Comparison of ENCODE assay signal across 1 cellular context in the genomic region with DNA sequence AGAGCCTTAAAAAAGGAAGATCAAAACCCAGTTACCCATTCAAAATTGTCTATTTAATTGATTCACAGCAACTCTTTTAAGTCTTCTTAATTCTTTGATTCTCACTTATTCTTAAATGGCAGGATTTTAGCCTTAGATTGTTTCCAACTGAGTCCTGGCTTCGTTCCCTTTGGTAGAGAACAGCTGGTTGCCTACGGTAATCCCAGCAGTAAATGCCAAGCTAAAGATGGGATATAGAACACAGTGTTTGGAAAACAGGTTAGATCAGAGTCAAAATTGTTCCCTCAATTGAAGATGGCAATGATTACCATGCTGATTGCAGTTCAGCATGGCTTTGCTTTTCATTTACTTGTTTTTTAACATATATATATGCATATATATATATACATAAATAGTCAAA.
TF ChIP-seq lines count a peak whose summit lies in the region.

No MANE protein-coding gene starts in this region.

TF ChIP-seq in WTC11, 78 proteins besides CTCF, POLR2A, EP300 and RAD21 (continued from another document):
- no peak for TF ChIP-seq ETV6 (CRISPR knock-in tag; IDR thresholded peaks at IDR 0.05)
- TF ChIP-seq HMGA2 (CRISPR knock-in tag; IDR thresholded peaks at IDR 0.05): no peak
- TF ChIP-seq, protein P1, sequence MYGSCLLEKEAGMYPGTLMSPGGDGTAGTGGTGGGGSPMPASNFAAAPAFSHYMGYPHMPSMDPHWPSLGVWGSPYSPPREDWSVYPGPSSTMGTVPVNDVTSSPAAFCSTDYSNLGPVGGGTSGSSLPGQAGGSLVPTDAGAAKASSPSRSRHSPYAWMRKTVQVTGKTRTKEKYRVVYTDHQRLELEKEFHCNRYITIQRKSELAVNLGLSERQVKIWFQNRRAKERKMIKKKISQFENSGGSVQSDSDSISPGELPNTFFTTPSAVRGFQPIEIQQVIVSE (CRISPR knock-in tag; IDR thresholded peaks at IDR 0.05; ENCODE audit: borderline replicate concordance): no peak
- no peak for TF ChIP-seq ESRRA (CRISPR knock-in tag; IDR thresholded peaks at IDR 0.05; ENCODE audit: borderline replicate concordance)
- TF ChIP-seq, protein P2, sequence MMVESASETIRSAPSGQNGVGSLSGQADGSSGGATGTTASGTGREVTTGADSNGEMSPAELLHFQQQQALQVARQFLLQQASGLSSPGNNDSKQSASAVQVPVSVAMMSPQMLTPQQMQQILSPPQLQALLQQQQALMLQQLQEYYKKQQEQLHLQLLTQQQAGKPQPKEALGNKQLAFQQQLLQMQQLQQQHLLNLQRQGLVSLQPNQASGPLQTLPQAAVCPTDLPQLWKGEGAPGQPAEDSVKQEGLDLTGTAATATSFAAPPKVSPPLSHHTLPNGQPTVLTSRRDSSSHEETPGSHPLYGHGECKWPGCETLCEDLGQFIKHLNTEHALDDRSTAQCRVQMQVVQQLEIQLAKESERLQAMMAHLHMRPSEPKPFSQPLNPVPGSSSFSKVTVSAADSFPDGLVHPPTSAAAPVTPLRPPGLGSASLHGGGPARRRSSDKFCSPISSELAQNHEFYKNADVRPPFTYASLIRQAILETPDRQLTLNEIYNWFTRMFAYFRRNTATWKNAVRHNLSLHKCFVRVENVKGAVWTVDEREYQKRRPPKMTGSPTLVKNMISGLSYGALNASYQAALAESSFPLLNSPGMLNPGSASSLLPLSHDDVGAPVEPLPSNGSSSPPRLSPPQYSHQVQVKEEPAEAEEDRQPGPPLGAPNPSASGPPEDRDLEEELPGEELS (CRISPR knock-in tag; IDR thresholded peaks at IDR 0.05): no peak
- TF ChIP-seq MXD4 (CRISPR knock-in tag; IDR thresholded peaks at IDR 0.05; ENCODE audit: borderline replicate concordance): no peak
- TF ChIP-seq ZNF138 (CRISPR knock-in tag; conservative IDR thresholded peaks at IDR 0.05): no peak
- TF ChIP-seq, protein P3, sequence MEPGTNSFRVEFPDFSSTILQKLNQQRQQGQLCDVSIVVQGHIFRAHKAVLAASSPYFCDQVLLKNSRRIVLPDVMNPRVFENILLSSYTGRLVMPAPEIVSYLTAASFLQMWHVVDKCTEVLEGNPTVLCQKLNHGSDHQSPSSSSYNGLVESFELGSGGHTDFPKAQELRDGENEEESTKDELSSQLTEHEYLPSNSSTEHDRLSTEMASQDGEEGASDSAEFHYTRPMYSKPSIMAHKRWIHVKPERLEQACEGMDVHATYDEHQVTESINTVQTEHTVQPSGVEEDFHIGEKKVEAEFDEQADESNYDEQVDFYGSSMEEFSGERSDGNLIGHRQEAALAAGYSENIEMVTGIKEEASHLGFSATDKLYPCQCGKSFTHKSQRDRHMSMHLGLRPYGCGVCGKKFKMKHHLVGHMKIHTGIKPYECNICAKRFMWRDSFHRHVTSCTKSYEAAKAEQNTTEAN (CRISPR knock-in tag; IDR thresholded peaks at IDR 0.05): no peak
- TF ChIP-seq JAZF1 (CRISPR knock-in tag; IDR thresholded peaks at IDR 0.05): no peak
- no peak for TF ChIP-seq SOX15 (CRISPR knock-in tag; IDR thresholded peaks at IDR 0.05)
- TF ChIP-seq, protein P4, sequence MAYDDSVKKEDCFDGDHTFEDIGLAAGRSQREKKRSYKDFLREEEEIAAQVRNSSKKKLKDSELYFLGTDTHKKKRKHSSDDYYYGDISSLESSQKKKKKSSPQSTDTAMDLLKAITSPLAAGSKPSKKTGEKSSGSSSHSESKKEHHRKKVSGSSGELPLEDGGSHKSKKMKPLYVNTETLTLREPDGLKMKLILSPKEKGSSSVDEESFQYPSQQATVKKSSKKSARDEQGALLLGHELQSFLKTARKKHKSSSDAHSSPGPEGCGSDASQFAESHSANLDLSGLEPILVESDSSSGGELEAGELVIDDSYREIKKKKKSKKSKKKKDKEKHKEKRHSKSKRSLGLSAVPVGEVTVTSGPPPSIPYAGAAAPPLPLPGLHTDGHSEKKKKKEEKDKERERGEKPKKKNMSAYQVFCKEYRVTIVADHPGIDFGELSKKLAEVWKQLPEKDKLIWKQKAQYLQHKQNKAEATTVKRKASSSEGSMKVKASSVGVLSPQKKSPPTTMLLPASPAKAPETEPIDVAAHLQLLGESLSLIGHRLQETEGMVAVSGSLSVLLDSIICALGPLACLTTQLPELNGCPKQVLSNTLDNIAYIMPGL (CRISPR knock-in tag; IDR thresholded peaks at IDR 0.05): no peak
- TF ChIP-seq ZNF121 (CRISPR knock-in tag; IDR thresholded peaks at IDR 0.05): no peak
- TF ChIP-seq, protein P5, sequence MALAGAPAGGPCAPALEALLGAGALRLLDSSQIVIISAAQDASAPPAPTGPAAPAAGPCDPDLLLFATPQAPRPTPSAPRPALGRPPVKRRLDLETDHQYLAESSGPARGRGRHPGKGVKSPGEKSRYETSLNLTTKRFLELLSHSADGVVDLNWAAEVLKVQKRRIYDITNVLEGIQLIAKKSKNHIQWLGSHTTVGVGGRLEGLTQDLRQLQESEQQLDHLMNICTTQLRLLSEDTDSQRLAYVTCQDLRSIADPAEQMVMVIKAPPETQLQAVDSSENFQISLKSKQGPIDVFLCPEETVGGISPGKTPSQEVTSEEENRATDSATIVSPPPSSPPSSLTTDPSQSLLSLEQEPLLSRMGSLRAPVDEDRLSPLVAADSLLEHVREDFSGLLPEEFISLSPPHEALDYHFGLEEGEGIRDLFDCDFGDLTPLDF (CRISPR knock-in tag; IDR thresholded peaks at IDR 0.05): no peak
- TF ChIP-seq, protein P6, sequence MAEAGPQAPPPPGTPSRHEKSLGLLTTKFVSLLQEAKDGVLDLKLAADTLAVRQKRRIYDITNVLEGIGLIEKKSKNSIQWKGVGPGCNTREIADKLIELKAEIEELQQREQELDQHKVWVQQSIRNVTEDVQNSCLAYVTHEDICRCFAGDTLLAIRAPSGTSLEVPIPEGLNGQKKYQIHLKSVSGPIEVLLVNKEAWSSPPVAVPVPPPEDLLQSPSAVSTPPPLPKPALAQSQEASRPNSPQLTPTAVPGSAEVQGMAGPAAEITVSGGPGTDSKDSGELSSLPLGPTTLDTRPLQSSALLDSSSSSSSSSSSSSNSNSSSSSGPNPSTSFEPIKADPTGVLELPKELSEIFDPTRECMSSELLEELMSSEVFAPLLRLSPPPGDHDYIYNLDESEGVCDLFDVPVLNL (CRISPR knock-in tag; IDR thresholded peaks at IDR 0.05; ENCODE audit: borderline replicate concordance, low read depth): no peak
TF ChIP-seq in WTC11: peak in this region for 0.
